ENCODE assay signal across 12 cellular contexts in genomic region chr11:69949327-69949726, GRCh38.
DNase-seq lines count a peak whose midpoint lies in the region; ATAC-seq, FAIRE-seq and TF ChIP-seq lines count a peak whose summit lies in the region.
"Had no signal": no experiment of that assay in that cellular context is flagged by ENCODE, and none has a peak within 500 bp of the region (broad histone marks: within the 10 kb centered on the region; RNA-seq: fewer than 3 reads in every experiment).

No MANE protein-coding gene starts in this region.

- no peak overlapping the region for H3K27ac ChIP-seq in transverse colon

- no peak for TF ChIP-seq POLR2A in transverse colon (IDR thresholded peaks at IDR 0.05)

- H3K4me3 ChIP-seq in transverse colon = no peak overlapping the region

- peaks cover 0 to 11% (median 10%) of the 10 kb centered on the region in 4 donors for H3K4me1 ChIP-seq in transverse colon

- in situ Hi-C loops in transverse colon (cut with MboI; ENCODE audit: low pct_ligation_motif_present in 1 of 4, low pct_unique_long_range_greater_than_20kb in 1 of 4, low sequenced_read_pairs in 3 of 4) = no loop called here

- 83% methylated on average over 6 of the region's 6 CpGs; no CpG with 5 or more reads in 1 of the 2 donors for WGBS in transverse colon (ENCODE audit: low coverage in 1 of 2), 2 donors

- H3K9me3 Mint-ChIP-seq in Calu3 (ENCODE audit: low read depth, unreplicated experiment) = no peaks in the 10 kb centered on the region
- peaks cover 2% of the 10 kb centered on the region for H3K9me3 Mint-ChIP-seq in activated CD4-positive, alpha-beta memory T cell treated with anti-CD3 and anti-CD28 coated beads for 36 hours
- no peaks in the 10 kb centered on the region for H3K9me3 Mint-ChIP-seq in activated CD4-positive, alpha-beta T cell treated with anti-CD3 and anti-CD28 coated beads for 36 hours (ENCODE audit: low read depth)
- H3K9me3 Mint-ChIP-seq: mesothelial cell of epicardium had no signal

- peak overlapping the region; percentile 56 for H3K4me3 Mint-ChIP-seq in Calu3 (ENCODE audit: low read depth, unreplicated experiment)
- no peak overlapping the region for H3K4me3 Mint-ChIP-seq in activated CD4-positive, alpha-beta memory T cell treated with anti-CD3 and anti-CD28 coated beads for 36 hours
- no peak overlapping the region for H3K4me3 Mint-ChIP-seq in activated CD4-positive, alpha-beta T cell treated with anti-CD3 and anti-CD28 coated beads for 36 hours
- H3K4me3 Mint-ChIP-seq: mesothelial cell of epicardium had no signal

- CTCF ChIA-PET in Calu3 (lab: Charles Lee) = interaction anchor here (0.6 to 1.5 kb wide), 11 partner anchors 9 to 242 kb away, joined by 3 to 10 read pairs (median 5); no protein-coding TSS in a partner anchor
- CTCF ChIA-PET in activated CD4-positive, alpha-beta memory T cell treated with anti-CD3 and anti-CD28 coated beads for 36 hours (lab: Charles Lee) = interaction anchor here (1.3 to 1.6 kb wide), 2 partner anchors 9 to 246 kb away, joined by 3 read pairs; no protein-coding TSS in a partner anchor
- CTCF ChIA-PET in activated CD4-positive, alpha-beta T cell treated with anti-CD3 and anti-CD28 coated beads for 36 hours (lab: Charles Lee) = no interaction called here

- peak; percentile 86 for ATAC-seq in esophagus mucosa
- no peak for ATAC-seq in activated CD4-positive, alpha-beta T cell treated with anti-CD3 and anti-CD28 coated beads for 36 hours
- no peak for ATAC-seq in HG03520 (IDR thresholded peaks at IDR 0.05; ENCODE audit: unreplicated experiment)

- no TSS peak for BruUV-seq in Calu3 (replicated peaks; lab: Mats Ljungman, UMichigan)

- peaks cover 3% of the 10 kb centered on the region for H3K27me3 ChIP-seq in transverse colon

- H3K36me3 ChIP-seq in transverse colon = no peaks in the 10 kb centered on the region

- H3K27ac Mint-ChIP-seq in Calu3 (ENCODE audit: unreplicated experiment) = peak overlapping the region; percentile 98
- no peak overlapping the region for H3K27ac Mint-ChIP-seq in activated CD4-positive, alpha-beta memory T cell treated with anti-CD3 and anti-CD28 coated beads for 36 hours
- H3K27ac Mint-ChIP-seq in activated CD4-positive, alpha-beta T cell treated with anti-CD3 and anti-CD28 coated beads for 36 hours = no peak overlapping the region

- FAIRE-seq in RCC 7860 (lab: Jason Lieb, UNC) = peak; percentile 55

- intact Hi-C loops in Calu3 (cut with micrococcal nuclease; ENCODE audit: unreplicated experiment) = loop anchor here (2.0 to 10.0 kb wide), 3 partner anchors 35 to 241 kb away; no protein-coding TSS in a partner anchor
- intact Hi-C loops in activated CD4-positive, alpha-beta memory T cell treated with anti-CD3 and anti-CD28 coated beads for 36 hours (cut with micrococcal nuclease) = no loop called here
- intact Hi-C loops in transverse colon (cut with DNase I; ENCODE audit: low total_unique reads) = no loop called here
- intact Hi-C loops in activated CD4-positive, alpha-beta T cell treated with anti-CD3 and anti-CD28 coated beads for 36 hours (cut with DNase I, micrococcal nuclease) = no loop called here

- no peaks in the 10 kb centered on the region for H3K9me3 ChIP-seq in transverse colon

- POLR2A ChIA-PET in activated CD4-positive, alpha-beta memory T cell treated with anti-CD3 and anti-CD28 coated beads for 36 hours (lab: Charles Lee) = no interaction called here
- POLR2A ChIA-PET in activated CD4-positive, alpha-beta T cell treated with anti-CD3 and anti-CD28 coated beads for 36 hours (lab: Charles Lee) = no interaction called here

- DNase-seq in Calu3 (peak; percentile 94), RCC 7860 (ENCODE audit: low spot score) (peak; percentile 86), non-pigmented ciliary epithelial cell (ENCODE audit: low read depth) (peak; percentile 71), transverse colon (no peak)
- DNase-seq in activated CD4-positive, alpha-beta memory T cell treated with anti-CD3 and anti-CD28 coated beads for 36 hours = no peak
- DNase-seq in activated CD4-positive, alpha-beta T cell treated with anti-CD3 and anti-CD28 coated beads for 36 hours = no peak
- DNase-seq: central memory CD4-positive, alpha-beta T cell; DMS 273 treated with DMSO at 0.1 percent for 48 hours; NCI-H510A treated with DMSO at 0.1 percent for 48 hours had no signal

- TF ChIP-seq EP300 in transverse colon (IDR thresholded peaks at IDR 0.05; ENCODE audit: low read depth) = no peak

- peaks cover 18% of the 10 kb centered on the region for H3K36me3 Mint-ChIP-seq in Calu3 (ENCODE audit: insufficient read depth, unreplicated experiment)
- no peaks in the 10 kb centered on the region for H3K36me3 Mint-ChIP-seq in activated CD4-positive, alpha-beta memory T cell treated with anti-CD3 and anti-CD28 coated beads for 36 hours
- H3K36me3 Mint-ChIP-seq in activated CD4-positive, alpha-beta T cell treated with anti-CD3 and anti-CD28 coated beads for 36 hours (ENCODE audit: low read depth) = no peaks in the 10 kb centered on the region
- H3K36me3 Mint-ChIP-seq: mesothelial cell of epicardium had no signal

- H3K4me1 Mint-ChIP-seq in Calu3 (ENCODE audit: low read depth, unreplicated experiment) = peaks cover 22% of the 10 kb centered on the region
- no peaks in the 10 kb centered on the region for H3K4me1 Mint-ChIP-seq in activated CD4-positive, alpha-beta memory T cell treated with anti-CD3 and anti-CD28 coated beads for 36 hours (ENCODE audit: low read depth)
- H3K4me1 Mint-ChIP-seq in activated CD4-positive, alpha-beta T cell treated with anti-CD3 and anti-CD28 coated beads for 36 hours = no peaks in the 10 kb centered on the region

- no peaks in the 10 kb centered on the region for H3K27me3 Mint-ChIP-seq in Calu3 (ENCODE audit: unreplicated experiment)
- H3K27me3 Mint-ChIP-seq in activated CD4-positive, alpha-beta memory T cell treated with anti-CD3 and anti-CD28 coated beads for 36 hours = peaks cover 10% of the 10 kb centered on the region
- peaks cover 2% of the 10 kb centered on the region for H3K27me3 Mint-ChIP-seq in activated CD4-positive, alpha-beta T cell treated with anti-CD3 and anti-CD28 coated beads for 36 hours

- TF ChIP-seq CTCF in Calu3 (IDR thresholded peaks at IDR 0.05; ENCODE audit: unreplicated experiment) = no peak
- no peak for TF ChIP-seq CTCF in transverse colon (IDR thresholded peaks at IDR 0.05)

Comparison
In these comparisons a context has a peak if more than half of its experiments do, and no peak if none do; other contexts are left out.
1. DNase-seq: peak in Calu3 (single experiment), RCC 7860 (single experiment) and non-pigmented ciliary epithelial cell (single experiment); none in activated CD4-positive, alpha-beta memory T cell treated with anti-CD3 and anti-CD28 coated beads for 36 hours (single experiment), transverse colon (single experiment) and activated CD4-positive, alpha-beta T cell treated with anti-CD3 and anti-CD28 coated beads for 36 hours (single experiment).